Comparison of ENCODE assay signal across 13 cellular contexts in genomic region chr16:82652826-82653225, GRCh38. TPM values are rescaled to one million over a fixed set of nuclear protein-coding genes. Genes with fewer than 3 reads are reported as not detected.
A peak's percentile ranks its signal among the peaks of the same experiment; 100 is the strongest.
DNase-seq lines count a peak whose midpoint lies in the region; ATAC-seq and TF ChIP-seq lines count a peak whose summit lies in the region.
"Had no signal": no experiment of that assay in that cellular context is flagged by ENCODE, and none has a peak within 500 bp of the region (broad histone marks: within the 10 kb centered on the region; RNA-seq: fewer than 3 reads in every experiment).

No MANE protein-coding gene starts in this region.

- H3F3A ChIP-seq in smooth muscle cell (ENCODE audit: low read depth), result peaks cover 18% of the 10 kb centered on the region

- H3K27ac ChIP-seq in OCI-LY7 (ENCODE audit: low read depth, low read length, poor library complexity, severe bottlenecking), result no peak overlapping the region
- peak overlapping the region; percentile 87 for H3K27ac ChIP-seq in smooth muscle cell (ENCODE audit: low read depth)
- H3K27ac ChIP-seq in coronary artery, result no peak overlapping the region
- H3K27ac ChIP-seq: esophagus muscularis mucosa had no signal

- H3K9ac ChIP-seq in smooth muscle cell (ENCODE audit: low read depth), result peak overlapping the region; percentile 70

- CTCF ChIA-PET in OCI-LY7 (lab: Charles Lee; ENCODE audit: unreplicated experiment), result interaction anchor here (0.8 kb wide), 1 partner anchor 13 kb away, joined by 3 read pairs; no protein-coding TSS in a partner anchor

- intact Hi-C loops in OCI-LY7 (cut with micrococcal nuclease; ENCODE audit: unreplicated experiment), result no loop called here

- peak overlapping the region; percentile 84 for H3K27ac Mint-ChIP-seq in activated T-cell treated with anti-CD3 and anti-CD28 coated beads, Interleukin-2, amount 50 U/mL, for 72 hours
- no peak overlapping the region for H3K27ac Mint-ChIP-seq in activated T-cell treated with anti-CD3 and anti-CD28 coated beads, Interleukin-2, amount 50 U/mL, for 24 hours
- H3K27ac Mint-ChIP-seq in central memory CD8-positive, alpha-beta T cell (ENCODE audit: low read depth), result peak overlapping the region; percentile 97

- peak overlapping the region; percentile 60 to 77 for H3K4me3 Mint-ChIP-seq in activated T-cell treated with anti-CD3 and anti-CD28 coated beads, Interleukin-2, amount 50 U/mL, for 72 hours
- no peak overlapping the region for H3K4me3 Mint-ChIP-seq in activated T-cell treated with anti-CD3 and anti-CD28 coated beads, Interleukin-2, amount 50 U/mL, for 24 hours
- no peak overlapping the region for H3K4me3 Mint-ChIP-seq in central memory CD8-positive, alpha-beta T cell

- H3K79me2 ChIP-seq in OCI-LY7 (ENCODE audit: insufficient read depth, low read depth, low read length), result no peaks in the 10 kb centered on the region
- no peaks in the 10 kb centered on the region for H3K79me2 ChIP-seq in smooth muscle cell (ENCODE audit: low read depth)

- H3K4me1 Mint-ChIP-seq in activated T-cell treated with anti-CD3 and anti-CD28 coated beads, Interleukin-2, amount 50 U/mL, for 72 hours (ENCODE audit: low read depth), result peaks cover 85% of the 10 kb centered on the region
- peaks cover 67% of the 10 kb centered on the region for H3K4me1 Mint-ChIP-seq in activated T-cell treated with anti-CD3 and anti-CD28 coated beads, Interleukin-2, amount 50 U/mL, for 24 hours (ENCODE audit: low read depth)
- H3K4me1 Mint-ChIP-seq in central memory CD8-positive, alpha-beta T cell, result peaks cover 80% of the 10 kb centered on the region

- WGBS in smooth muscle cell (ENCODE audit: low lambda C conversion rate), result 71% methylated on average over 4 of the region's 4 CpGs

- POLR2A ChIA-PET in OCI-LY7 (lab: Charles Lee), result interaction anchor here (0.9 to 1.3 kb wide), 3 partner anchors 8 to 666 kb away, joined by 3 to 5 read pairs (median 3); no protein-coding TSS in a partner anchor

- no peaks in the 10 kb centered on the region for H3K9me3 ChIP-seq in OCI-LY7 (ENCODE audit: low read length)
- H3K9me3 ChIP-seq in smooth muscle cell (replicated peaks; ENCODE audit: low read depth), result no peaks in the 10 kb centered on the region
- H3K9me3 ChIP-seq: esophagus muscularis mucosa had no signal

- H3K4me3 ChIP-seq in OCI-LY7 (ENCODE audit: low read depth, low read length, poor library complexity, severe bottlenecking), result no peak overlapping the region
- no peak overlapping the region for H3K4me3 ChIP-seq in smooth muscle cell
- H3K4me3 ChIP-seq in coronary artery, result no peak overlapping the region
- H3K4me3 ChIP-seq: esophagus muscularis mucosa had no signal

- ATAC-seq in activated T-cell treated with anti-CD3 and anti-CD28 coated beads, Interleukin-2, amount 50 U/mL, for 72 hours (replicated peaks in 1 of 2), result no peak
- no peak for ATAC-seq in central memory CD8-positive, alpha-beta T cell (replicated peaks; ENCODE audit: extremely low read depth, poor library complexity, severe bottlenecking)
- ATAC-seq in HG03175 (IDR thresholded peaks at IDR 0.05; ENCODE audit: unreplicated experiment), result no peak
- no peak for ATAC-seq in activated CD4-positive, CD25-positive, alpha-beta regulatory T cell treated with anti-CD3 and anti-CD28 coated beads, Interleukin-2, amount 50 U/mL, for 24 hours

- peaks cover 5% of the 10 kb centered on the region for H3K27me3 Mint-ChIP-seq in activated T-cell treated with anti-CD3 and anti-CD28 coated beads, Interleukin-2, amount 50 U/mL, for 72 hours (ENCODE audit: low read depth)
- no peaks in the 10 kb centered on the region for H3K27me3 Mint-ChIP-seq in activated T-cell treated with anti-CD3 and anti-CD28 coated beads, Interleukin-2, amount 50 U/mL, for 24 hours
- no peaks in the 10 kb centered on the region for H3K27me3 Mint-ChIP-seq in central memory CD8-positive, alpha-beta T cell

- H4K20me1 ChIP-seq in OCI-LY7 (ENCODE audit: insufficient read depth, low read length), result no peaks in the 10 kb centered on the region
- no peaks in the 10 kb centered on the region for H4K20me1 ChIP-seq in smooth muscle cell (ENCODE audit: low read depth)

- no peaks in the 10 kb centered on the region for H3K27me3 ChIP-seq in smooth muscle cell (ENCODE audit: low read depth)
- H3K27me3 ChIP-seq: esophagus muscularis mucosa had no signal

- no TSS peak for BruUV-seq in OCI-LY7 (replicated peaks; lab: Mats Ljungman, UMichigan)

- H3K36me3 Mint-ChIP-seq in activated T-cell treated with anti-CD3 and anti-CD28 coated beads, Interleukin-2, amount 50 U/mL, for 72 hours (ENCODE audit: insufficient read depth in 2 of 2), result no peaks in the 10 kb centered on the region
- H3K36me3 Mint-ChIP-seq in activated T-cell treated with anti-CD3 and anti-CD28 coated beads, Interleukin-2, amount 50 U/mL, for 24 hours (ENCODE audit: low read depth), result no peaks in the 10 kb centered on the region
- H3K36me3 Mint-ChIP-seq in central memory CD8-positive, alpha-beta T cell (ENCODE audit: insufficient read depth), result peaks cover 8% of the 10 kb centered on the region

- peaks cover 0 to 7% of the 10 kb centered on the region in 2 donors for H3K9me3 Mint-ChIP-seq in activated T-cell treated with anti-CD3 and anti-CD28 coated beads, Interleukin-2, amount 50 U/mL, for 72 hours
- no peaks in the 10 kb centered on the region for H3K9me3 Mint-ChIP-seq in activated T-cell treated with anti-CD3 and anti-CD28 coated beads, Interleukin-2, amount 50 U/mL, for 24 hours
- peaks cover 6% of the 10 kb centered on the region for H3K9me3 Mint-ChIP-seq in central memory CD8-positive, alpha-beta T cell

- H3K36me3 ChIP-seq in OCI-LY7 (ENCODE audit: insufficient read depth, low read length) (no peaks in the 10 kb centered on the region), smooth muscle cell (ENCODE audit: low read depth) (no peaks in the 10 kb centered on the region)
- H3K36me3 ChIP-seq: esophagus muscularis mucosa had no signal

- no peak for DNase-seq in activated T-cell treated with anti-CD3 and anti-CD28 coated beads, Interleukin-2, amount 50 U/mL, for 72 hours
- no peak for DNase-seq in activated T-cell treated with anti-CD3 and anti-CD28 coated beads, Interleukin-2, amount 50 U/mL, for 24 hours
- DNase-seq in OCI-LY7 (ENCODE audit: low spot score), result no peak
- no peak for DNase-seq in central memory CD8-positive, alpha-beta T cell (ENCODE audit: low spot score in 2 of 2)
- no peak for DNase-seq in smooth muscle cell (lab: John Stamatoyannopoulos, UW; ENCODE audit: unreplicated experiment)
- DNase-seq in coronary artery (ENCODE audit: low spot score), result no peak
- DNase-seq: activated gamma-delta T cell, DMS79, NCI-H2107, nucleus accumbens had no signal

- H3K4me2 ChIP-seq in OCI-LY7 (ENCODE audit: low read length), result 0 out of 2 replicates have a peak overlapping the region, but pooled peaks have one; percentile 45
- peak overlapping the region; percentile 71 for H3K4me2 ChIP-seq in smooth muscle cell

- peaks cover 26% of the 10 kb centered on the region for H3K4me1 ChIP-seq in OCI-LY7 (ENCODE audit: insufficient read depth, low read length, poor library complexity, severe bottlenecking)
- H3K4me1 ChIP-seq in smooth muscle cell (ENCODE audit: low read depth), result peaks cover 9% of the 10 kb centered on the region

- no peaks in the 10 kb centered on the region for H3K9me2 ChIP-seq in OCI-LY7 (ENCODE audit: insufficient read depth, low read length)

- no peak for TF ChIP-seq CTCF in OCI-LY7 (conservative IDR thresholded peaks at IDR 0.05; ENCODE audit: low read length)
- no peak for TF ChIP-seq CTCF in smooth muscle cell (IDR thresholded peaks at IDR 0.05; ENCODE audit: borderline replicate concordance, insufficient read depth, poor library complexity, severe bottlenecking)
- no peak for TF ChIP-seq CTCF in coronary artery (IDR thresholded peaks at IDR 0.05)

- H2AFZ ChIP-seq in OCI-LY7 (ENCODE audit: low read length) (no peak overlapping the region; the same call in 1 of the 2 replicates), smooth muscle cell (ENCODE audit: low read depth) (no peak overlapping the region)

RNA-seq across cellular contexts. Expression of gene CDH13, which starts 26.1 kb away (rescaled TPM):
- not detected for total RNA-seq in activated T-cell treated with anti-CD3 and anti-CD28 coated beads, Interleukin-2, amount 50 U/mL, for 72 hours
- total RNA-seq in OCI-LY7 (2014; rRNA removed; shearing (Covaris generic)), result not detected in 2 replicates
- not detected in 2 replicates for total RNA-seq in OCI-LY7 (2022)
- 12.5 and 32.2 TPM in 2 replicates for total RNA-seq in smooth muscle cell
- polyA plus RNA-seq in smooth muscle cell, result 10.8 and 12.1 TPM in 2 replicates

Comparison
In these comparisons a context has a peak if more than half of its experiments do, and no peak if none do; other contexts are left out.
1. H3K4me3 Mint-ChIP-seq: peak in activated T-cell treated with anti-CD3 and anti-CD28 coated beads, Interleukin-2, amount 50 U/mL, for 72 hours (2 of 2); none in activated T-cell treated with anti-CD3 and anti-CD28 coated beads, Interleukin-2, amount 50 U/mL, for 24 hours (single experiment) and central memory CD8-positive, alpha-beta T cell (single experiment).
2. RNA of gene CDH13, which starts 26.1 kb away (total RNA-seq): 12.5 to 32.2 TPM in smooth muscle cell; not detected in activated T-cell treated with anti-CD3 and anti-CD28 coated beads, Interleukin-2, amount 50 U/mL, for 72 hours and not detected in OCI-LY7; every median in the first group is over 10 times any median in the second.